Comparison of ENCODE assay signal across 19 cellular contexts in genomic region chr1:196423612-196424011, GRCh38.
"Had no signal": no experiment of that assay in that cellular context is flagged by ENCODE, and none has a peak within 500 bp of the region (broad histone marks: within the 10 kb centered on the region; RNA-seq: fewer than 3 reads in every experiment).

No MANE protein-coding gene starts in this region.

- H3K9me3 Mint-ChIP-seq: activated CD8-positive, alpha-beta T cell treated with anti-CD3 and anti-CD28 coated beads for 36 hours; nephron; T-cell had no signal

- H3K27ac Mint-ChIP-seq: activated CD8-positive, alpha-beta T cell treated with anti-CD3 and anti-CD28 coated beads for 36 hours; activated naive CD8-positive, alpha-beta T cell treated with anti-CD3 and anti-CD28 coated beads, Interleukin-2, amount 10 ng/mL, durations not matched to agents 7 days and 5 days; activated T-cell treated with anti-CD3 and anti-CD28 coated beads, Interleukin-2, amount 50 U/mL, for 72 hours; dendritic cell treated with granulocyte-macrophage colony-stimulating factor and Interleukin-4, amounts not matched to agents 40 ng/mL and 50 ng/mL, for 4 days; effector memory CD8-positive, alpha-beta T cell; immature natural killer cell; memory B cell; T-cell had no signal

- H3K4me1 Mint-ChIP-seq: activated naive CD8-positive, alpha-beta T cell treated with anti-CD3 and anti-CD28 coated beads, Interleukin-2, amount 10 ng/mL, durations not matched to agents 7 days and 5 days; central memory CD8-positive, alpha-beta T cell; immature natural killer cell; memory B cell; nephron; T-cell had no signal

- H3K9me3 ChIP-seq: transverse colon had no signal

- H3K27ac ChIP-seq: epithelial cell of prostate, SK-N-MC, skin epidermis, transverse colon had no signal

- H3K27me3 ChIP-seq: transverse colon had no signal

- H3K36me3 Mint-ChIP-seq: activated naive CD8-positive, alpha-beta T cell treated with anti-CD3 and anti-CD28 coated beads, Interleukin-2, amount 10 ng/mL, durations not matched to agents 7 days and 5 days; immature natural killer cell; memory B cell; T-cell had no signal

- ATAC-seq: activated CD8-positive, alpha-beta T cell treated with anti-CD3 and anti-CD28 coated beads for 36 hours; activated T-cell treated with anti-CD3 and anti-CD28 coated beads, Interleukin-2, amount 50 U/mL, for 72 hours; effector memory CD8-positive, alpha-beta T cell; T-cell had no signal

- DNase-seq: activated CD4-positive, alpha-beta T cell treated with anti-CD3 and anti-CD28 coated beads for 4 hours; activated CD8-positive, alpha-beta memory T cell treated with anti-CD3 and anti-CD28 coated beads, Interleukin-2, amount 50 U/mL, for 4 hours; activated CD8-positive, alpha-beta T cell treated with anti-CD3 and anti-CD28 coated beads for 36 hours; activated naive CD8-positive, alpha-beta T cell treated with anti-CD3 and anti-CD28 coated beads, Interleukin-2, amount 10 ng/mL, durations not matched to agents 7 days and 5 days; activated T-cell treated with anti-CD3 and anti-CD28 coated beads, Interleukin-2, amount 50 U/mL, for 72 hours; effector memory CD8-positive, alpha-beta T cell; foreskin fibroblast; glutamatergic neuron; immature natural killer cell; T-cell; T1000; transverse colon had no signal

- H3K27me3 Mint-ChIP-seq: activated CD8-positive, alpha-beta T cell treated with anti-CD3 and anti-CD28 coated beads for 36 hours; activated naive CD8-positive, alpha-beta T cell treated with anti-CD3 and anti-CD28 coated beads, Interleukin-2, amount 10 ng/mL, durations not matched to agents 7 days and 5 days; central memory CD8-positive, alpha-beta T cell; dendritic cell treated with granulocyte-macrophage colony-stimulating factor and Interleukin-4, amounts not matched to agents 40 ng/mL and 50 ng/mL, for 4 days; effector memory CD8-positive, alpha-beta T cell; memory B cell; T-cell had no signal

- H3K4me3 Mint-ChIP-seq: activated CD8-positive, alpha-beta T cell treated with anti-CD3 and anti-CD28 coated beads for 36 hours; activated naive CD8-positive, alpha-beta T cell treated with anti-CD3 and anti-CD28 coated beads, Interleukin-2, amount 10 ng/mL, durations not matched to agents 7 days and 5 days; activated T-cell treated with anti-CD3 and anti-CD28 coated beads, Interleukin-2, amount 50 U/mL, for 72 hours; central memory CD8-positive, alpha-beta T cell; dendritic cell treated with granulocyte-macrophage colony-stimulating factor and Interleukin-4, amounts not matched to agents 40 ng/mL and 50 ng/mL, for 4 days; effector memory CD8-positive, alpha-beta T cell; immature natural killer cell; memory B cell; nephron; T-cell had no signal

- H3K4me1 ChIP-seq: transverse colon had no signal

- H3K4me3 ChIP-seq: SK-N-MC, skin epidermis, transverse colon had no signal

- H3K36me3 ChIP-seq: transverse colon had no signal
